ENCODE assay signal across 8 cellular contexts in the genomic region with DNA sequence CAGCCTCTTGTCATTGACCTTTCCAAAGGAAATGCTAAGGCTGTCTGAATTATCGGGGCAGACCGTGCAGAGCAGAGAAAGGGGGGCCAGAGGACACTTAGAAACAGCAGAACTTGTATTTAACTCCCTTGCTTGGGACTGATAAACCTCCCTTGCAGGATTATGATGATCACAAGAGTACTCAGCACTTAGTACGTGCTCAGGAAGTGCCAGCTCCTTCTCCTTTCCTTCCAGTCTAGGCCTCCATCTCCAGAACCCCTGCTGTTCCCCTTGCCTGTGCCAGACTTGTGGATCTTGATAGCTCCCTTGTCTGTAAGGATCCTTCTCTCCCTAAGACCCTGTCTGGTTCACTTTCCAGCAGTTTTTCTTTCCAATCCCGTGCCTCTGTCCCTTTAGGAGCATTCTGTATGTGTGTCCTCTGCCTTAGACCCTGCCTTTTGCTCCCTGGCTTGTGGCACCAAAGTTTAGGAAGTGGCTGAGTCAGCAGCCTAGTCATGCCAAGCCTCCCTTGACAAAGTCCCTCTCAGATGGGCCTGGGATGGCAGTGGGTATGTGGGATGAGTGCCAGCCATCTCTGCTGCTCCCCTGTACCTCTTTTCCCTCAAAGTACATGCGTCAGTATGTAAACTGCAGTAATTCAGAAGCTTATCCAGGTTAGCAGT. TPM values are rescaled to one million over a fixed set of nuclear protein-coding genes. Genes with fewer than 3 reads are reported as not detected.
DNase-seq lines count a peak whose midpoint lies in the region; ATAC-seq and TF ChIP-seq lines count a peak whose summit lies in the region.

No MANE protein-coding gene starts in this region.

- H3K27ac ChIP-seq in C4-2B = peak overlapping the region; percentile 98
- H3K27ac ChIP-seq in gastroesophageal sphincter = peak overlapping the region in 3 of 4 donors; percentile 76 to 79 (median 79)

- H3K4me3 Mint-ChIP-seq in progenitor cell of endocrine pancreas (ENCODE audit: low read depth) = peak overlapping the region; percentile 91

- no peak for TF ChIP-seq POLR2A in gastroesophageal sphincter (IDR thresholded peaks at IDR 0.05)

- 4 to 29% methylated on average over 4 of the region's 5 CpGs for WGBS in gastroesophageal sphincter (ENCODE audit: low coverage in 1 of 2), 2 donors

- H3K27me3 Mint-ChIP-seq in progenitor cell of endocrine pancreas = no peaks in the 10 kb centered on the region

- peaks cover 0 to 20% (median 8%) of the 10 kb centered on the region in 3 donors for H3K4me1 ChIP-seq in gastroesophageal sphincter

- H3K36me3 Mint-ChIP-seq in progenitor cell of endocrine pancreas (ENCODE audit: insufficient read depth) = peaks cover 21% of the 10 kb centered on the region

- DNase-seq in progenitor cell of endocrine pancreas (ENCODE audit: low spot score, unreplicated experiment) (no peak), T-helper 9 cell (no peak)
- DNase-seq in activated CD4-positive, CD25-positive, alpha-beta regulatory T cell (lab: John Stamatoyannopoulos, UW) = no peak
- DNase-seq in activated effector memory CD4-positive, alpha-beta T cell treated with anti-CD3 and anti-CD28 coated beads, Interleukin-2, amount 50 U/mL, for 16 hours = no peak

- TF ChIP-seq EP300 in gastroesophageal sphincter (IDR thresholded peaks at IDR 0.05) = no peak

- H3K36me3 ChIP-seq in gastroesophageal sphincter = no peaks in the 10 kb centered on the region

- peaks cover 11% of the 10 kb centered on the region for H3K9me3 Mint-ChIP-seq in progenitor cell of endocrine pancreas (ENCODE audit: low read depth)

- peak; percentile 9 for ATAC-seq in HG03095 (IDR thresholded peaks at IDR 0.05; ENCODE audit: unreplicated experiment)
- no peak for ATAC-seq in gastroesophageal sphincter

- H3K4me1 Mint-ChIP-seq in progenitor cell of endocrine pancreas (ENCODE audit: low read depth) = peaks cover 43% of the 10 kb centered on the region

- TF ChIP-seq CTCF in C4-2B (conservative IDR thresholded peaks at IDR 0.05) (no peak), WI38 (IDR thresholded peaks at IDR 0.05; ENCODE audit: low read depth, low read length) (no peak), gastroesophageal sphincter (IDR thresholded peaks at IDR 0.05) (no peak), progenitor cell of endocrine pancreas (IDR thresholded peaks at IDR 0.05; ENCODE audit: unreplicated experiment) (no peak)

- peaks cover 10% of the 10 kb centered on the region for H3K27me3 ChIP-seq in gastroesophageal sphincter

- peak overlapping the region; percentile 90 for H3K27ac Mint-ChIP-seq in progenitor cell of endocrine pancreas

- peak overlapping the region; percentile 81 for H3K4me3 ChIP-seq in WI38 (ENCODE audit: low read depth, low read length)
- peak overlapping the region; percentile 69 to 74 for H3K4me3 ChIP-seq in gastroesophageal sphincter

- no peaks in the 10 kb centered on the region for H3K9me3 ChIP-seq in gastroesophageal sphincter

RNA-seq across cellular contexts. Expression of gene SORD, which starts 0.8 kb away (rescaled TPM):
- total RNA-seq in gastroesophageal sphincter = 1 to 10 TPM; 2.6 to 9.4 (median 7.9) TPM
- 247 and 300 TPM in 2 replicates for total RNA-seq in progenitor cell of endocrine pancreas

Comparison
In these comparisons a context has a peak if more than half of its experiments do, and no peak if none do; other contexts are left out.
1. RNA of gene SORD, which starts 0.8 kb away (total RNA-seq): 247 to 300 TPM in progenitor cell of endocrine pancreas; 2.6 to 9.4 TPM in gastroesophageal sphincter; every median in the first group is over 10 times any median in the second.